Comparison of ENCODE assay signal across 11 cellular contexts in genomic region chr16:88938933-88939813, GRCh38. TPM values are rescaled to one million over a fixed set of nuclear protein-coding genes. Genes with fewer than 3 reads are reported as not detected.
DNase-seq lines count a peak whose midpoint lies in the region; ATAC-seq, FAIRE-seq and TF ChIP-seq lines count a peak whose summit lies in the region.
"Had no signal": no experiment of that assay in that cellular context is flagged by ENCODE, and none has a peak within 500 bp of the region (broad histone marks: within the 10 kb centered on the region; RNA-seq: fewer than 3 reads in every experiment).

No MANE protein-coding gene starts in this region.

- H3K4me1 ChIP-seq in left lung (peaks cover 12 to 69% of the 10 kb centered on the region in 2 donors), stomach smooth muscle (ENCODE audit: control insufficient read depth, insufficient read depth, low read length) (peaks cover 33% of the 10 kb centered on the region)

- H3K4me3 ChIP-seq in left lung, result peak overlapping the region; percentile 34 to 51
- peak overlapping the region; percentile 32 to 65 for H3K4me3 ChIP-seq in stomach smooth muscle (ENCODE audit: low read length in 2 of 2)

- ATAC-seq in WTC11 (no peak), left lung (peak; percentile 5), GM21825 (IDR thresholded peaks at IDR 0.05; ENCODE audit: unreplicated experiment) (no peak)

- TF ChIP-seq CTCF in WTC11 (IDR thresholded peaks at IDR 0.05), result no peak
- no peak for TF ChIP-seq CTCF in left lung (IDR thresholded peaks at IDR 0.05)

- H3K27me3 Mint-ChIP-seq in WTC11 (ENCODE audit: low read depth), result peaks cover 29% of the 10 kb centered on the region

- no peak for TF ChIP-seq POLR2A in GM12891 (IDR thresholded peaks at IDR 0.05; ENCODE audit: low read depth, low read length)

- H3K36me3 ChIP-seq in left lung (no peaks in the 10 kb centered on the region), stomach smooth muscle (ENCODE audit: control insufficient read depth in 2 of 2, insufficient read depth in 2 of 2, low read length in 2 of 2) (no peaks in the 10 kb centered on the region)

- H3K4me1 Mint-ChIP-seq in WTC11, result no peaks in the 10 kb centered on the region

- H3K36me3 Mint-ChIP-seq in WTC11, result no peaks in the 10 kb centered on the region

- FAIRE-seq in GM12891 (lab: Jason Lieb, UNC), result peak; percentile 56

- H3K9me3 ChIP-seq in left lung (no peaks in the 10 kb centered on the region), stomach smooth muscle (ENCODE audit: control insufficient read depth in 2 of 2, low read length in 2 of 2) (no peaks in the 10 kb centered on the region)
- H3K9me3 ChIP-seq: testis had no signal

- peak overlapping the region in 1 of 2 donors; percentile 67 for H3K27ac ChIP-seq in left lung
- no peak overlapping the region for H3K27ac ChIP-seq in stomach smooth muscle (ENCODE audit: low read length)

- H3K4me3 Mint-ChIP-seq in WTC11, result peak overlapping the region; percentile 29

- DNase-seq in GM12891 (ENCODE audit: insufficient read length, low spot score) (no peak), WTC11 (ENCODE audit: low spot score) (no peak), left lung (no peak)
- no peak for DNase-seq in activated CD4-positive, alpha-beta T cell treated with anti-CD3 and anti-CD28 coated beads, Interleukin-2, amount 50 U/mL, for 1 hour
- no peak for DNase-seq in stimulated activated CD4-positive, alpha-beta T cell treated with anti-CD3 and anti-CD28 coated beads, Interleukin-2, amount 100 ng/mL, for 48 hours
- DNase-seq in activated CD4-positive, alpha-beta T cell treated with anti-CD3 and anti-CD28 coated beads for 48 hours, result no peak
- DNase-seq: RPMI8226, testis had no signal

- no peak overlapping the region for H3K9ac ChIP-seq in stomach smooth muscle (ENCODE audit: low read length in 2 of 2)

- intact Hi-C loops in left lung (cut with DNase I), result no loop called here

- POLR2A ChIA-PET in WTC11 (lab: Charles Lee), result no interaction called here

- H3K27me3 ChIP-seq in left lung (peaks cover 24 to 87% of the 10 kb centered on the region in 2 donors), stomach smooth muscle (ENCODE audit: control insufficient read depth in 1 of 2, insufficient read depth in 2 of 2, low read length in 2 of 2) (peaks cover 17 to 24% of the 10 kb centered on the region in 2 donors)
- H3K27me3 ChIP-seq: testis had no signal

- CTCF ChIA-PET in WTC11 (lab: Charles Lee), result no interaction called here

- H3K27ac Mint-ChIP-seq in WTC11, result no peak overlapping the region

- H3K9me3 Mint-ChIP-seq in WTC11, result no peaks in the 10 kb centered on the region

TF ChIP-seq in GM12891, 5 proteins besides CTCF, POLR2A, EP300 and RAD21:
- TF ChIP-seq TAF1 (IDR thresholded peaks at IDR 0.05; ENCODE audit: low read depth, low read length) (no peak), POU2F2 (IDR thresholded peaks at IDR 0.05; ENCODE audit: low read depth, low read length) (no peak), SPI1 (IDR thresholded peaks at IDR 0.05; ENCODE audit: low read depth, low read length) (no peak), PAX5 (IDR thresholded peaks at IDR 0.05; ENCODE audit: insufficient read depth, low read length, severe bottlenecking) (no peak), POLR2AphosphoS5 (IDR thresholded peaks at IDR 0.05; ENCODE audit: low read depth, low read length) (no peak)

TF ChIP-seq in WTC11, 78 proteins besides CTCF, POLR2A, EP300 and RAD21 (continues in another document):
- TF ChIP-seq ZBTB21 (CRISPR knock-in tag; IDR thresholded peaks at IDR 0.05; ENCODE audit: borderline replicate concordance), result no peak
- no peak for TF ChIP-seq NR1H2 (CRISPR knock-in tag; IDR thresholded peaks at IDR 0.05)
- no peak for TF ChIP-seq GRHL2 (CRISPR knock-in tag; IDR thresholded peaks at IDR 0.05; ENCODE audit: insufficient replicate concordance, severe bottlenecking)
- TF ChIP-seq RELA (CRISPR knock-in tag; IDR thresholded peaks at IDR 0.05; ENCODE audit: borderline replicate concordance), result no peak
- no peak for TF ChIP-seq TEAD1 (CRISPR knock-in tag; IDR thresholded peaks at IDR 0.05)
- TF ChIP-seq, protein P1, sequence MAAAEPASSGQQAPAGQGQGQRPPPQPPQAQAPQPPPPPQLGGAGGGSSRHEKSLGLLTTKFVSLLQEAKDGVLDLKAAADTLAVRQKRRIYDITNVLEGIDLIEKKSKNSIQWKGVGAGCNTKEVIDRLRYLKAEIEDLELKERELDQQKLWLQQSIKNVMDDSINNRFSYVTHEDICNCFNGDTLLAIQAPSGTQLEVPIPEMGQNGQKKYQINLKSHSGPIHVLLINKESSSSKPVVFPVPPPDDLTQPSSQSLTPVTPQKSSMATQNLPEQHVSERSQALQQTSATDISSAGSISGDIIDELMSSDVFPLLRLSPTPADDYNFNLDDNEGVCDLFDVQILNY (CRISPR knock-in tag; IDR thresholded peaks at IDR 0.05), result no peak
- TF ChIP-seq ZBTB43 (CRISPR knock-in tag; IDR thresholded peaks at IDR 0.05), result no peak
- TF ChIP-seq, protein P2, sequence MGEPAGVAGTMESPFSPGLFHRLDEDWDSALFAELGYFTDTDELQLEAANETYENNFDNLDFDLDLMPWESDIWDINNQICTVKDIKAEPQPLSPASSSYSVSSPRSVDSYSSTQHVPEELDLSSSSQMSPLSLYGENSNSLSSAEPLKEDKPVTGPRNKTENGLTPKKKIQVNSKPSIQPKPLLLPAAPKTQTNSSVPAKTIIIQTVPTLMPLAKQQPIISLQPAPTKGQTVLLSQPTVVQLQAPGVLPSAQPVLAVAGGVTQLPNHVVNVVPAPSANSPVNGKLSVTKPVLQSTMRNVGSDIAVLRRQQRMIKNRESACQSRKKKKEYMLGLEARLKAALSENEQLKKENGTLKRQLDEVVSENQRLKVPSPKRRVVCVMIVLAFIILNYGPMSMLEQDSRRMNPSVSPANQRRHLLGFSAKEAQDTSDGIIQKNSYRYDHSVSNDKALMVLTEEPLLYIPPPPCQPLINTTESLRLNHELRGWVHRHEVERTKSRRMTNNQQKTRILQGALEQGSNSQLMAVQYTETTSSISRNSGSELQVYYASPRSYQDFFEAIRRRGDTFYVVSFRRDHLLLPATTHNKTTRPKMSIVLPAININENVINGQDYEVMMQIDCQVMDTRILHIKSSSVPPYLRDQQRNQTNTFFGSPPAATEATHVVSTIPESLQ (CRISPR knock-in tag; IDR thresholded peaks at IDR 0.05), result no peak
- TF ChIP-seq ESRRA (CRISPR knock-in tag; IDR thresholded peaks at IDR 0.05; ENCODE audit: borderline replicate concordance), result no peak
- no peak for TF ChIP-seq PREB (CRISPR knock-in tag; IDR thresholded peaks at IDR 0.05; ENCODE audit: borderline replicate concordance)
- TF ChIP-seq FOXP1 (CRISPR knock-in tag; IDR thresholded peaks at IDR 0.05; ENCODE audit: borderline replicate concordance), result no peak
- TF ChIP-seq NR3C1 (CRISPR knock-in tag; conservative IDR thresholded peaks at IDR 0.05; ENCODE audit: low read depth), result no peak
- no peak for TF ChIP-seq ETV6 (CRISPR knock-in tag; IDR thresholded peaks at IDR 0.05)
- no peak for TF ChIP-seq ZNF396 (CRISPR knock-in tag; IDR thresholded peaks at IDR 0.05; ENCODE audit: borderline replicate concordance)
- no peak for TF ChIP-seq MXD4 (CRISPR knock-in tag; IDR thresholded peaks at IDR 0.05; ENCODE audit: borderline replicate concordance)

RNA-seq across cellular contexts. Expression of gene CBFA2T3, which starts 37.8 kb away (rescaled TPM):
- 15.1 TPM for polyA plus RNA-seq in GM12891 (2012; ENCODE audit: low read depth, missing spikeins)
- total RNA-seq in WTC11 (2021) (1.9 to 2.8 TPM (median 2.6 TPM) in 3 replicates), left lung (10 to 100 TPM in 1 of 2 donors, 1 to 10 TPM in 1; 8.9 to 10.4 TPM)
- total RNA-seq: fibroblast of villous mesenchyme had no signal
